8 cellular contexts compared by ENCODE assay signal in the genomic region with DNA sequence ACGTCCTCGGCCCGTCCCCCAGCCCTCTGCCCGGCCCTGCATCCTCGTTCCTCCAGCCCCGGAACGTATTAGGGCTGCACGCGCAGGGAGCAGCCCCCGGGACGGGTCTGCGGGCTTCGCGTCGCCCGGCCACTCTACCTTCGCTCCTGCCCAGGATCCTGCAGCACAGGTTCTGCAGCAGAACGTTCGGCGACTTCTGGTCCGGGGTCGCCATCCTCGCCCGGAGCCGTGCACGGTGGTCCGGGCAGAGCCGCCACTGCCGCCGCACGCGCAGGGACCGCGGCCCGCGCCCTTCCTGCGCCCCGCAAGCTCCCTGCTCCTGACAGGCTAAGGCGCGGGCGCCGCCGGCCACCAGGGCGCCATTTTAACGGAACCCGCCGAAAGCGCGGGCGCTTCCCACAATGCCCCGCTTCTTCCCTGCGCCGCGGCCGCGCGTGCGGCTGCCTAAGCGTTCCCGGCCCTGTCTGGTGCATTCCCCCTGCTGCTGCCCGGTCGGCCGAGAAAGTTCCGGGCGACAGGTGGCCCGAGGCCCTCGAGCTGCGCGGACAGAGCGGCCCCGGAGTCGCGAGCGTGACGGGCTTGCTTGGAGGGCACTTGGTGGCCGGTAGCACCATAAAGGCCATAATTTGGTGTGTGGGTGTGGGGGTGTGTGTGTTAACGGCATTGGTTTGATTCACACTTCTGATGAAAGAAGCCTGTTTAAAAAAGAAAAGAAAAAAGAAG. TPM values are rescaled to one million over a fixed set of nuclear protein-coding genes. Genes with fewer than 3 reads are reported as not detected.
DNase-seq lines count a peak whose midpoint lies in the region; ATAC-seq and TF ChIP-seq lines count a peak whose summit lies in the region.

A gene with protein sequence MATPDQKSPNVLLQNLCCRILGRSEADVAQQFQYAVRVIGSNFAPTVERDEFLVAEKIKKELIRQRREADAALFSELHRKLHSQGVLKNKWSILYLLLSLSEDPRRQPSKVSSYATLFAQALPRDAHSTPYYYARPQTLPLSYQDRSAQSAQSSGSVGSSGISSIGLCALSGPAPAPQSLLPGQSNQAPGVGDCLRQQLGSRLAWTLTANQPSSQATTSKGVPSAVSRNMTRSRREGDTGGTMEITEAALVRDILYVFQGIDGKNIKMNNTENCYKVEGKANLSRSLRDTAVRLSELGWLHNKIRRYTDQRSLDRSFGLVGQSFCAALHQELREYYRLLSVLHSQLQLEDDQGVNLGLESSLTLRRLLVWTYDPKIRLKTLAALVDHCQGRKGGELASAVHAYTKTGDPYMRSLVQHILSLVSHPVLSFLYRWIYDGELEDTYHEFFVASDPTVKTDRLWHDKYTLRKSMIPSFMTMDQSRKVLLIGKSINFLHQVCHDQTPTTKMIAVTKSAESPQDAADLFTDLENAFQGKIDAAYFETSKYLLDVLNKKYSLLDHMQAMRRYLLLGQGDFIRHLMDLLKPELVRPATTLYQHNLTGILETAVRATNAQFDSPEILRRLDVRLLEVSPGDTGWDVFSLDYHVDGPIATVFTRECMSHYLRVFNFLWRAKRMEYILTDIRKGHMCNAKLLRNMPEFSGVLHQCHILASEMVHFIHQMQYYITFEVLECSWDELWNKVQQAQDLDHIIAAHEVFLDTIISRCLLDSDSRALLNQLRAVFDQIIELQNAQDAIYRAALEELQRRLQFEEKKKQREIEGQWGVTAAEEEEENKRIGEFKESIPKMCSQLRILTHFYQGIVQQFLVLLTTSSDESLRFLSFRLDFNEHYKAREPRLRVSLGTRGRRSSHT (minus strand): TSS at position 387 of the 723 bp plus-strand sequence. CDS start 173 bp downstream, at position 214.

- H3K9me2 ChIP-seq in hepatocyte (replicated peaks; ENCODE audit: insufficient read depth): no peaks in the 10 kb centered on the region

- H3K27ac ChIP-seq in hepatocyte: peak within 1 kb of the TSS; percentile 99

- peak; percentile 11 for TF ChIP-seq CTCF in astrocyte of the cerebellum (IDR thresholded peaks at IDR 0.05; ENCODE audit: low read depth, low read length, missing control alignments)
- no peak for TF ChIP-seq CTCF in hepatocyte (IDR thresholded peaks at IDR 0.05; ENCODE audit: poor library complexity)
- TF ChIP-seq CTCF in retinal pigment epithelial cell (conservative IDR thresholded peaks at IDR 0.05; ENCODE audit: low read depth, low read length): no peak

- no peaks in the 10 kb centered on the region for H3K9me3 ChIP-seq in hepatocyte (ENCODE audit: low read depth)

- ATAC-seq in GM18502 (IDR thresholded peaks at IDR 0.05; ENCODE audit: poor library complexity, unreplicated experiment) (peak; percentile 75), HG02852 (IDR thresholded peaks at IDR 0.05; ENCODE audit: unreplicated experiment) (peak; percentile 84)

- peaks cover 42% of the 10 kb centered on the region for H3K79me2 ChIP-seq in hepatocyte

- no peaks in the 10 kb centered on the region for H4K20me1 ChIP-seq in hepatocyte (ENCODE audit: insufficient read depth, poor library complexity, severe bottlenecking)

- peak within 1 kb of the TSS; percentile 100 for H2AFZ ChIP-seq in hepatocyte

- H3K4me3 ChIP-seq in astrocyte of the cerebellum (ENCODE audit: low read depth, low read length) (peak within 1 kb of the TSS; percentile 93), hepatocyte (peak within 1 kb of the TSS; percentile 99), retinal pigment epithelial cell (ENCODE audit: low read length) (peak within 1 kb of the TSS; percentile 81)

- in situ Hi-C loops in astrocyte of the cerebellum (cut with HindIII; ENCODE audit: low sequenced_read_pairs): no loop called here

- DNase-seq in NCI-H1694 treated with DMSO at 0.1 percent for 48 hours (lab: John Stamatoyannopoulos, UW) (peak; percentile 86), T1000 (lab: John Stamatoyannopoulos, UW) (peak; percentile 92), astrocyte of the cerebellum (ENCODE audit: low read depth) (peak; percentile 45), hepatocyte (ENCODE audit: low spot score) (peak; percentile 92), retinal pigment epithelial cell (ENCODE audit: low read depth) (peak; percentile 34), cortex of kidney (lab: John Stamatoyannopoulos, UW) (no peak)

- H3K27me3 ChIP-seq in hepatocyte: no peaks in the 10 kb centered on the region

- 1% methylated on average over 67 of the region's 77 CpGs for WGBS in hepatocyte (ENCODE audit: low lambda C conversion rate, missing lambda C conversion rate)

- peak within 1 kb of the TSS; percentile 98 for H3K4me2 ChIP-seq in hepatocyte

- peaks cover 12% of the 10 kb centered on the region for H3K4me1 ChIP-seq in hepatocyte (ENCODE audit: insufficient read depth)

- no peaks in the 10 kb centered on the region for H3K36me3 ChIP-seq in hepatocyte (replicated peaks; ENCODE audit: insufficient read depth, low read depth)

RNA-seq across cellular contexts. Expression of the gene that starts here (rescaled TPM):
- 9.7 and 13.5 TPM in 2 replicates for total RNA-seq in hepatocyte
- polyA plus RNA-seq in hepatocyte: 9.3 and 11.1 TPM in 2 replicates
